ENCODE assay signal across 1 cellular context in the genomic region with DNA sequence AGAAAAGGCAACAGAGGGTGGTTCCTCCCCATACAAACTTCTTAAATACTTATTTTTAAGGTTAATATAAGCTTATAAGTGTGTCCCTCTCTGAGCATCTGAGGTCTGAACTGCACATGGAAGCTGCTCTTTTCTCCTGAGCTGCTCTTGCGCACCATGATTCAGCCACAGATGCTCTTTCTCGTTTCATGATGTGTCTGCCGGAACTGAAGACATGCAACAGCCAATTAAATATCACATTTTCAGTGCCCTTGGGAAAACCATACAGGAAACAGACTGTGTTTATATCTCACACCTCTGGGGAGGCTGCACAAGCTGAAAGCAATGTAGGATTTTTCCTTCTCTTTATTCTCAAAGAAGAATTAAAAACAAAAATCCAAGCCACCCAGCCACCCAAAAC.
TF ChIP-seq lines count a peak whose summit lies in the region.

No MANE protein-coding gene starts in this region.

TF ChIP-seq in WTC11, 78 proteins besides CTCF, POLR2A, EP300 and RAD21 (continued from another document):
- TF ChIP-seq, protein P1, sequence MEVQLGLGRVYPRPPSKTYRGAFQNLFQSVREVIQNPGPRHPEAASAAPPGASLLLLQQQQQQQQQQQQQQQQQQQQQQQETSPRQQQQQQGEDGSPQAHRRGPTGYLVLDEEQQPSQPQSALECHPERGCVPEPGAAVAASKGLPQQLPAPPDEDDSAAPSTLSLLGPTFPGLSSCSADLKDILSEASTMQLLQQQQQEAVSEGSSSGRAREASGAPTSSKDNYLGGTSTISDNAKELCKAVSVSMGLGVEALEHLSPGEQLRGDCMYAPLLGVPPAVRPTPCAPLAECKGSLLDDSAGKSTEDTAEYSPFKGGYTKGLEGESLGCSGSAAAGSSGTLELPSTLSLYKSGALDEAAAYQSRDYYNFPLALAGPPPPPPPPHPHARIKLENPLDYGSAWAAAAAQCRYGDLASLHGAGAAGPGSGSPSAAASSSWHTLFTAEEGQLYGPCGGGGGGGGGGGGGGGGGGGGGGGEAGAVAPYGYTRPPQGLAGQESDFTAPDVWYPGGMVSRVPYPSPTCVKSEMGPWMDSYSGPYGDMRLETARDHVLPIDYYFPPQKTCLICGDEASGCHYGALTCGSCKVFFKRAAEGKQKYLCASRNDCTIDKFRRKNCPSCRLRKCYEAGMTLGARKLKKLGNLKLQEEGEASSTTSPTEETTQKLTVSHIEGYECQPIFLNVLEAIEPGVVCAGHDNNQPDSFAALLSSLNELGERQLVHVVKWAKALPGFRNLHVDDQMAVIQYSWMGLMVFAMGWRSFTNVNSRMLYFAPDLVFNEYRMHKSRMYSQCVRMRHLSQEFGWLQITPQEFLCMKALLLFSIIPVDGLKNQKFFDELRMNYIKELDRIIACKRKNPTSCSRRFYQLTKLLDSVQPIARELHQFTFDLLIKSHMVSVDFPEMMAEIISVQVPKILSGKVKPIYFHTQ (CRISPR knock-in tag; IDR thresholded peaks at IDR 0.05): no peak
- TF ChIP-seq SP1 (CRISPR knock-in tag; conservative IDR thresholded peaks at IDR 0.05) (no peak), ELF4 (CRISPR knock-in tag; IDR thresholded peaks at IDR 0.05; ENCODE audit: low read depth) (no peak)
